Comparison of ENCODE assay signal across 1 cellular context in the genomic region with DNA sequence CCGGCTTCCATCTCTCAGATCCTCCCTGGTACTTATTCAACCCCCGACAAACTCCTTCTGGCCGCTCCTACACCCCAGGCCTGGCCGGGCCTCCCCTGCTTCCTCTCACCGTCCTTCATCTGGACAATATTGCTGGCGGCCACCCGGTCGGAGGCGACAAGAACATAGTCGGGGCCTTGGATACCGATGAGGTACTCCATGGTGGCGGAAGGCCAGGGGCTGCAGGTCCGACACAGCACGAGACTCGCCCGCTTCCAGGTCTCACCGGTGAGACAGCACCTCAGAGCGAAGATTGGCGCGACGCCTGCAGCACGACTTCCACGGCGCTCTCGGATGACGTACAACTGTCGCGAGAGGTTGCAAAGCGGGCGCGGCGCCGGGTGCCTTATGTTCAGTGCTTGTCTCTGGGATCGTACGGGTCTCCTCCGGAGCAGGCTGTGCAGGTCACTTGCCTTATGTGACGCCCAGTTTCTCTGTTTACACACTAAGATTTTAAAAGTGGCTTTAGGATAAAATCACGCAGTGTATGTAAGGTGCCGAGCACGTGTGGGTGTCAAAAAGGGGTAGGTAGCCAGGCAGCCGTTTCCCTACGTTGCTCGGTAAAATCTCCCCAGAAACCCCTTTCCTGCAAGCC.
TF ChIP-seq lines count a peak whose summit lies in the region.

A gene (minus strand): TSS at position 294 of the 634 bp plus-strand sequence. CDS start 94 bp downstream, at position 200.

TF ChIP-seq in HepG2, 621 proteins besides CTCF, POLR2A, EP300 and RAD21 (continued from another document and continues in another):
- TF ChIP-seq ZNF484 (CRISPR knock-in tag; IDR thresholded peaks at IDR 0.05; ENCODE audit: borderline replicate concordance, low read depth), result no peak
- TF ChIP-seq ZSCAN12 (CRISPR knock-in tag; IDR thresholded peaks at IDR 0.05), result no peak
- TF ChIP-seq, protein P1, sequence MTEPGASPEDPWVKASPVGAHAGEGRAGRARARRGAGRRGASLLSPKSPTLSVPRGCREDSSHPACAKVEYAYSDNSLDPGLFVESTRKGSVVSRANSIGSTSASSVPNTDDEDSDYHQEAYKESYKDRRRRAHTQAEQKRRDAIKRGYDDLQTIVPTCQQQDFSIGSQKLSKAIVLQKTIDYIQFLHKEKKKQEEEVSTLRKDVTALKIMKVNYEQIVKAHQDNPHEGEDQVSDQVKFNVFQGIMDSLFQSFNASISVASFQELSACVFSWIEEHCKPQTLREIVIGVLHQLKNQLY (CRISPR knock-in tag; IDR thresholded peaks at IDR 0.05), result peak; percentile 51; the same call in 1 of the 2 replicates
- peak; percentile 85 for TF ChIP-seq GABPB1 (CRISPR knock-in tag; IDR thresholded peaks at IDR 0.05)
- TF ChIP-seq MLLT10 (CRISPR knock-in tag; IDR thresholded peaks at IDR 0.05), result no peak
- TF ChIP-seq, protein P2, sequence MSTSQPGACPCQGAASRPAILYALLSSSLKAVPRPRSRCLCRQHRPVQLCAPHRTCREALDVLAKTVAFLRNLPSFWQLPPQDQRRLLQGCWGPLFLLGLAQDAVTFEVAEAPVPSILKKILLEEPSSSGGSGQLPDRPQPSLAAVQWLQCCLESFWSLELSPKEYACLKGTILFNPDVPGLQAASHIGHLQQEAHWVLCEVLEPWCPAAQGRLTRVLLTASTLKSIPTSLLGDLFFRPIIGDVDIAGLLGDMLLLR (CRISPR knock-in tag; IDR thresholded peaks at IDR 0.05), result no peak
- no peak; the same call in 1 of the 2 replicates for TF ChIP-seq HOXD1 (CRISPR knock-in tag; IDR thresholded peaks at IDR 0.05)
- TF ChIP-seq SRSF4 (IDR thresholded peaks at IDR 0.05; ENCODE audit: low read depth, low read length, poor library complexity, severe bottlenecking), result no peak
- TF ChIP-seq CEBPG (CRISPR knock-in tag; IDR thresholded peaks at IDR 0.05), result peak; percentile 43
- TF ChIP-seq ZNF263 (CRISPR knock-in tag; IDR thresholded peaks at IDR 0.05), result 0 out of 2 replicates have a peak, but pooled peaks have one; percentile 42
- TF ChIP-seq KDM2A (CRISPR knock-in tag; IDR thresholded peaks at IDR 0.05; ENCODE audit: borderline replicate concordance, low read depth), result peak; percentile 93
- no peak for TF ChIP-seq NRL (CRISPR knock-in tag; IDR thresholded peaks at IDR 0.05; ENCODE audit: borderline replicate concordance)
- TF ChIP-seq, protein P3, sequence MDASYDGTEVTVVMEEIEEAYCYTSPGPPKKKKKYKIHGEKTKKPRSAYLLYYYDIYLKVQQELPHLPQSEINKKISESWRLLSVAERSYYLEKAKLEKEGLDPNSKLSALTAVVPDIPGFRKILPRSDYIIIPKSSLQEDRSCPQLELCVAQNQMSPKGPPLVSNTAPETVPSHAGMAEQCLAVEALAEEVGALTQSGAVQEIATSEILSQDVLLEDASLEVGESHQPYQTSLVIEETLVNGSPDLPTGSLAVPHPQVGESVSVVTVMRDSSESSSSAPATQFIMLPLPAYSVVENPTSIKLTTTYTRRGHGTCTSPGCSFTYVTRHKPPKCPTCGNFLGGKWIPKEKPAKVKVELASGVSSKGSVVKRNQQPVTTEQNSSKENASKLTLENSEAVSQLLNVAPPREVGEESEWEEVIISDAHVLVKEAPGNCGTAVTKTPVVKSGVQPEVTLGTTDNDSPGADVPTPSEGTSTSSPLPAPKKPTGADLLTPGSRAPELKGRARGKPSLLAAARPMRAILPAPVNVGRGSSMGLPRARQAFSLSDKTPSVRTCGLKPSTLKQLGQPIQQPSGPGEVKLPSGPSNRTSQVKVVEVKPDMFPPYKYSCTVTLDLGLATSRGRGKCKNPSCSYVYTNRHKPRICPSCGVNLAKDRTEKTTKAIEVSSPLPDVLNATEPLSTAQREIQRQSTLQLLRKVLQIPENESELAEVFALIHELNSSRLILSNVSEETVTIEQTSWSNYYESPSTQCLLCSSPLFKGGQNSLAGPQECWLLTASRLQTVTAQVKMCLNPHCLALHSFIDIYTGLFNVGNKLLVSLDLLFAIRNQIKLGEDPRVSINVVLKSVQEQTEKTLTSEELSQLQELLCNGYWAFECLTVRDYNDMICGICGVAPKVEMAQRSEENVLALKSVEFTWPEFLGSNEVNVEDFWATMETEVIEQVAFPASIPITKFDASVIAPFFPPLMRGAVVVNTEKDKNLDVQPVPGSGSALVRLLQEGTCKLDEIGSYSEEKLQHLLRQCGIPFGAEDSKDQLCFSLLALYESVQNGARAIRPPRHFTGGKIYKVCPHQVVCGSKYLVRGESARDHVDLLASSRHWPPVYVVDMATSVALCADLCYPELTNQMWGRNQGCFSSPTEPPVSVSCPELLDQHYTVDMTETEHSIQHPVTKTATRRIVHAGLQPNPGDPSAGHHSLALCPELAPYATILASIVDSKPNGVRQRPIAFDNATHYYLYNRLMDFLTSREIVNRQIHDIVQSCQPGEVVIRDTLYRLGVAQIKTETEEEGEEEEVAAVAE (CRISPR knock-in tag; IDR thresholded peaks at IDR 0.05; ENCODE audit: borderline replicate concordance), result peak; percentile 58; the same call in 1 of the 2 replicates
- TF ChIP-seq ZMYM2 (CRISPR knock-in tag; IDR thresholded peaks at IDR 0.05), result peak; percentile 57
- TF ChIP-seq, protein P4, sequence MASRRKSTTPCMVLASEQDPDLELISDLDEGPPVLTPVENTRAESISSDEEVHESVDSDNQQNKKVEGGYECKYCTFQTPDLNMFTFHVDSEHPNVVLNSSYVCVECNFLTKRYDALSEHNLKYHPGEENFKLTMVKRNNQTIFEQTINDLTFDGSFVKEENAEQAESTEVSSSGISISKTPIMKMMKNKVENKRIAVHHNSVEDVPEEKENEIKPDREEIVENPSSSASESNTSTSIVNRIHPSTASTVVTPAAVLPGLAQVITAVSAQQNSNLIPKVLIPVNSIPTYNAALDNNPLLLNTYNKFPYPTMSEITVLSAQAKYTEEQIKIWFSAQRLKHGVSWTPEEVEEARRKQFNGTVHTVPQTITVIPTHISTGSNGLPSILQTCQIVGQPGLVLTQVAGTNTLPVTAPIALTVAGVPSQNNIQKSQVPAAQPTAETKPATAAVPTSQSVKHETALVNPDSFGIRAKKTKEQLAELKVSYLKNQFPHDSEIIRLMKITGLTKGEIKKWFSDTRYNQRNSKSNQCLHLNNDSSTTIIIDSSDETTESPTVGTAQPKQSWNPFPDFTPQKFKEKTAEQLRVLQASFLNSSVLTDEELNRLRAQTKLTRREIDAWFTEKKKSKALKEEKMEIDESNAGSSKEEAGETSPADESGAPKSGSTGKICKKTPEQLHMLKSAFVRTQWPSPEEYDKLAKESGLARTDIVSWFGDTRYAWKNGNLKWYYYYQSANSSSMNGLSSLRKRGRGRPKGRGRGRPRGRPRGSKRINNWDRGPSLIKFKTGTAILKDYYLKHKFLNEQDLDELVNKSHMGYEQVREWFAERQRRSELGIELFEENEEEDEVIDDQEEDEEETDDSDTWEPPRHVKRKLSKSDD (CRISPR knock-in tag; IDR thresholded peaks at IDR 0.05; ENCODE audit: low read depth), result peak; percentile 72; the same call in 1 of the 2 replicates
- TF ChIP-seq ZNF20 (CRISPR knock-in tag; IDR thresholded peaks at IDR 0.05), result 0 out of 2 replicates have a peak, but pooled peaks have one; percentile 28
- no peak for TF ChIP-seq JUND (CRISPR knock-in tag; IDR thresholded peaks at IDR 0.05)
- no peak for TF ChIP-seq TCF12 (IDR thresholded peaks at IDR 0.05)
- TF ChIP-seq TCF12 (CRISPR knock-in tag; IDR thresholded peaks at IDR 0.05), result no peak
- TF ChIP-seq ZNF562 (CRISPR knock-in tag; IDR thresholded peaks at IDR 0.05; ENCODE audit: borderline replicate concordance), result no peak
- no peak for TF ChIP-seq HNRNPL (IDR thresholded peaks at IDR 0.05; ENCODE audit: low read depth, low read length)
- peak; percentile 99 for TF ChIP-seq KMT2B (CRISPR knock-in tag; IDR thresholded peaks at IDR 0.05)
- TF ChIP-seq POLR2G (IDR thresholded peaks at IDR 0.05; ENCODE audit: low read depth, low read length), result peak; percentile 96
- TF ChIP-seq, protein P5, sequence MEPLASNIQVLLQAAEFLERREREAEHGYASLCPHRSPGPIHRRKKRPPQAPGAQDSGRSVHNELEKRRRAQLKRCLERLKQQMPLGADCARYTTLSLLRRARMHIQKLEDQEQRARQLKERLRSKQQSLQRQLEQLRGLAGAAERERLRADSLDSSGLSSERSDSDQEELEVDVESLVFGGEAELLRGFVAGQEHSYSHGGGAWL (CRISPR knock-in tag; IDR thresholded peaks at IDR 0.05), result peak; percentile 36; the same call in 1 of the 2 replicates
- peak; percentile 99 for TF ChIP-seq SAP130 (CRISPR knock-in tag; IDR thresholded peaks at IDR 0.05; ENCODE audit: low read depth)
- TF ChIP-seq HES4 (CRISPR knock-in tag; IDR thresholded peaks at IDR 0.05; ENCODE audit: borderline replicate concordance), result no peak; the same call in 1 of the 2 replicates
- TF ChIP-seq ZNF441 (CRISPR knock-in tag; IDR thresholded peaks at IDR 0.05; ENCODE audit: borderline replicate concordance), result no peak
- TF ChIP-seq SIN3B (IDR thresholded peaks at IDR 0.05; ENCODE audit: low read length), result peak; percentile 89
- no peak; the same call in 1 of the 2 replicates for TF ChIP-seq ZNF615 (CRISPR knock-in tag; IDR thresholded peaks at IDR 0.05; ENCODE audit: borderline replicate concordance)
- TF ChIP-seq, protein P6, sequence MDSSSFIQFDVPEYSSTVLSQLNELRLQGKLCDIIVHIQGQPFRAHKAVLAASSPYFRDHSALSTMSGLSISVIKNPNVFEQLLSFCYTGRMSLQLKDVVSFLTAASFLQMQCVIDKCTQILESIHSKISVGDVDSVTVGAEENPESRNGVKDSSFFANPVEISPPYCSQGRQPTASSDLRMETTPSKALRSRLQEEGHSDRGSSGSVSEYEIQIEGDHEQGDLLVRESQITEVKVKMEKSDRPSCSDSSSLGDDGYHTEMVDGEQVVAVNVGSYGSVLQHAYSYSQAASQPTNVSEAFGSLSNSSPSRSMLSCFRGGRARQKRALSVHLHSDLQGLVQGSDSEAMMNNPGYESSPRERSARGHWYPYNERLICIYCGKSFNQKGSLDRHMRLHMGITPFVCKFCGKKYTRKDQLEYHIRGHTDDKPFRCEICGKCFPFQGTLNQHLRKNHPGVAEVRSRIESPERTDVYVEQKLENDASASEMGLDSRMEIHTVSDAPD (CRISPR knock-in tag; IDR thresholded peaks at IDR 0.05), result no peak
- no peak for TF ChIP-seq CEBPB (IDR thresholded peaks at IDR 0.05; ENCODE audit: borderline replicate concordance, low read depth, low read length)
- TF ChIP-seq ZNF614 (CRISPR knock-in tag; IDR thresholded peaks at IDR 0.05; ENCODE audit: borderline replicate concordance), result 0 out of 2 replicates have a peak, but pooled peaks have one; percentile 56
- TF ChIP-seq ZNF607 (CRISPR knock-in tag; IDR thresholded peaks at IDR 0.05; ENCODE audit: borderline replicate concordance), result 0 out of 2 replicates have a peak, but pooled peaks have one; percentile 21
- peak; percentile 65; the same call in 1 of the 2 replicates for TF ChIP-seq ZNF782 (CRISPR knock-in tag; IDR thresholded peaks at IDR 0.05; ENCODE audit: borderline replicate concordance)
- TF ChIP-seq, protein P7, sequence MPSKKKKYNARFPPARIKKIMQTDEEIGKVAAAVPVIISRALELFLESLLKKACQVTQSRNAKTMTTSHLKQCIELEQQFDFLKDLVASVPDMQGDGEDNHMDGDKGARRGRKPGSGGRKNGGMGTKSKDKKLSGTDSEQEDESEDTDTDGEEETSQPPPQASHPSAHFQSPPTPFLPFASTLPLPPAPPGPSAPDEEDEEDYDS (CRISPR knock-in tag; IDR thresholded peaks at IDR 0.05), result peak; percentile 83
- peak; percentile 89 for TF ChIP-seq SALL2 (CRISPR knock-in tag; IDR thresholded peaks at IDR 0.05)
- TF ChIP-seq THAP11 (CRISPR knock-in tag; IDR thresholded peaks at IDR 0.05), result peak; percentile 94
- no peak; the same call in 1 of the 2 replicates for TF ChIP-seq ZNF274 (CRISPR knock-in tag; IDR thresholded peaks at IDR 0.05)
- TF ChIP-seq, protein P8, sequence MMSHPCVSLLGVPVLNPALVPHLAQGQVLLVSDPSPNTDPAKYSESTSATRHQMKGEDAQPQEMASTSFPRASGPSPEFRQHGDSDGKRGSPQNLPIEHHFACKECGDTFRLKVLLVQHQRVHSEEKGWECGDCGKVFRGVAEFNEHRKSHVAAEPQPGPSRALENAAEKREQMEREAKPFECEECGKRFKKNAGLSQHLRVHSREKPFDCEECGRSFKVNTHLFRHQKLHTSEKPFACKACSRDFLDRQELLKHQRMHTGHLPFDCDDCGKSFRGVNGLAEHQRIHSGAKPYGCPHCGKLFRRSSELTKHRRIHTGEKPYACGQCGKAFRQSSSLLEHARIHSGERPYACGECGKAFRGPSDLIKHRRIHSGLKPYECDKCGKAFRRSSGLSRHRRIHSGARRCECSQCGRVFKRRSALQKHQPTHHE (CRISPR knock-in tag; IDR thresholded peaks at IDR 0.05; ENCODE audit: borderline replicate concordance), result no peak
- TF ChIP-seq ZNF253 (CRISPR knock-in tag; IDR thresholded peaks at IDR 0.05; ENCODE audit: borderline replicate concordance), result no peak
- TF ChIP-seq NCOA5 (CRISPR knock-in tag; IDR thresholded peaks at IDR 0.05), result no peak
- TF ChIP-seq GZF1 (CRISPR knock-in tag; IDR thresholded peaks at IDR 0.05), result 0 out of 2 replicates have a peak, but pooled peaks have one; percentile 64
- TF ChIP-seq, protein P9, sequence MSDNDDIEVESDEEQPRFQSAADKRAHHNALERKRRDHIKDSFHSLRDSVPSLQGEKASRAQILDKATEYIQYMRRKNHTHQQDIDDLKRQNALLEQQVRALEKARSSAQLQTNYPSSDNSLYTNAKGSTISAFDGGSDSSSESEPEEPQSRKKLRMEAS (IDR thresholded peaks at IDR 0.05), result peak; percentile 89
- peak; percentile 93 for TF ChIP-seq MXD4 (CRISPR knock-in tag; IDR thresholded peaks at IDR 0.05)
- no peak for TF ChIP-seq JUNB (CRISPR knock-in tag; IDR thresholded peaks at IDR 0.05; ENCODE audit: borderline replicate concordance)
